In the genomic region with DNA sequence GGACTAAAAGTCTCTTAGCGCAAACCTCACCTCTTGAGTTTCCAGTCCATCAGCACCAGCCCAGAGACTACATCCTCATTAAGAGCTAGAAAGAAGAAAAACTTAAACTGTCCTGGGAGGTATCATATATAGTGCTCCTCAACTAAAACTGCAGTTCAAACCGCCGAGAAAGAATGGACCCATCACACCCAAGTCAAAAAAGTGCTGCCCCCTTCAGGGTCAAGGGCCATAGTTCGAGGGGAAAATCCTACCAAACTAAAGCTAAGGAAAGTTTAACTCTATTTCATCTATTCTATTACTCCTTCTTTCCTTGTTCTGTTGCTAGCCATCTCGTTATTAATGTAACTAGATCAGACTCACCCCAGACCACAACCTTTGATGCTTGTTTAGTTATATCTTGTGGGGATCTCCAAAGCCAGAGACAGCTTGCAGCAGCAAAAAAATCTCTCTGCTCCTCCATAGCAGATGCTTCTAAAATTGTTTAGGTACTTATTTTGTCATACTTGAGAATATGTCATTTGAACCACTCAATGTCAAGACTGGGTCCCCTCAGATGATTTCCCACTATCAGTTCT, we compare ENCODE assay signal across 17 cellular contexts.
A peak's percentile ranks its signal among the peaks of the same experiment; 100 is the strongest.
DNase-seq lines count a peak whose midpoint lies in the region; ATAC-seq, FAIRE-seq and TF ChIP-seq lines count a peak whose summit lies in the region.
"Had no signal": no experiment of that assay in that cellular context is flagged by ENCODE, and none has a peak within 500 bp of the region (broad histone marks: within the 10 kb centered on the region; RNA-seq: fewer than 3 reads in every experiment).

No MANE protein-coding gene starts in this region.

- H3K14ac ChIP-seq in H1 (ENCODE audit: insufficient read length), result no peak overlapping the region

- TF ChIP-seq RAD21 in H1 (IDR thresholded peaks at IDR 0.05 in 1 of 2, conservative IDR thresholded peaks at IDR 0.05 in 1 of 2; ENCODE audit: low read depth in 2 of 2, low read length in 2 of 2), result peak; percentile 23 to 48; a peak in 2 of 4 replicates

- ATAC-seq in GM23338, result no peak
- ATAC-seq in activated T-cell treated with anti-CD3 and anti-CD28 coated beads, Interleukin-2, amount 50 U/mL, for 72 hours (replicated peaks in 1 of 2), result no peak
- ATAC-seq: A549 had no signal

- peaks cover 2% of the 10 kb centered on the region for H3K27me3 Mint-ChIP-seq in GM23338 (ENCODE audit: insufficient read depth, low read depth, poor library complexity)
- H3K27me3 Mint-ChIP-seq in osteocyte (ENCODE audit: unreplicated experiment), result peaks cover 49% of the 10 kb centered on the region
- peaks cover 29% of the 10 kb centered on the region for H3K27me3 Mint-ChIP-seq in activated T-cell treated with anti-CD3 and anti-CD28 coated beads, Interleukin-2, amount 50 U/mL, for 72 hours (ENCODE audit: low read depth)

- no peaks in the 10 kb centered on the region for H3K9me3 ChIP-seq in OCI-LY1 (ENCODE audit: low read length)
- H3K9me3 ChIP-seq in H1 (ENCODE audit: insufficient read depth in 2 of 2, low read depth in 1 of 2, low read length in 1 of 2), result peaks cover 2 to 12% of the 10 kb centered on the region in 2 experiments
- H3K9me3 ChIP-seq: A549 had no signal

- H4K91ac ChIP-seq in H1 (replicated peaks; ENCODE audit: insufficient read length, low read length), result no peak overlapping the region

- H3K4me3 Mint-ChIP-seq in GM23338 (no peak overlapping the region), osteocyte (ENCODE audit: unreplicated experiment) (no peak overlapping the region)
- H3K4me3 Mint-ChIP-seq in activated T-cell treated with anti-CD3 and anti-CD28 coated beads, Interleukin-2, amount 50 U/mL, for 72 hours, result no peak overlapping the region
- H3K4me3 Mint-ChIP-seq: CD4-positive, alpha-beta T cell had no signal

- no peak overlapping the region for H2BK12ac ChIP-seq in H1 (ENCODE audit: low read depth, low read length)

- H3K9me2 ChIP-seq in GM23338 (ENCODE audit: insufficient read depth), result 0 out of 2 replicates have a peak, but pooled peaks cover 10% of the 10 kb centered on the region
- H3K9me2 ChIP-seq in OCI-LY1 (ENCODE audit: low read depth, low read length), result no peaks in the 10 kb centered on the region

- no peak overlapping the region for H2BK120ac ChIP-seq in H1 (replicated peaks; ENCODE audit: low read depth, low read length)

- POLR2A ChIA-PET in H1 (lab: Charles Lee; ENCODE audit: partially characterized antibody), result interaction anchor here (1.2 to 2.3 kb wide), 2 partner anchors 11 to 13 kb away, joined by 3 to 13 read pairs; no protein-coding TSS in a partner anchor

- H3K23ac ChIP-seq in H1 (ENCODE audit: insufficient read length), result no peak overlapping the region

- CTCF ChIA-PET in H1 (lab: Charles Lee; ENCODE audit: partially characterized antibody), result interaction anchor here (0.6 to 2.9 kb wide), 19 partner anchors 10 to 430 kb away, joined by 3 to 21 read pairs (median 4); no protein-coding TSS in a partner anchor

- H3K4me1 Mint-ChIP-seq in GM23338 (no peaks in the 10 kb centered on the region), osteocyte (ENCODE audit: unreplicated experiment) (no peaks in the 10 kb centered on the region)
- H3K4me1 Mint-ChIP-seq in activated T-cell treated with anti-CD3 and anti-CD28 coated beads, Interleukin-2, amount 50 U/mL, for 72 hours (ENCODE audit: low read depth), result no peaks in the 10 kb centered on the region

- no peak overlapping the region for H3K4ac ChIP-seq in H1 (replicated peaks; ENCODE audit: insufficient read length, low read depth, low read length)

- H3K4me1 ChIP-seq in GM23338 (ENCODE audit: insufficient read depth) (0 out of 2 replicates have a peak, but pooled peaks cover 5% of the 10 kb centered on the region), OCI-LY1 (ENCODE audit: insufficient read depth, low read length, severe bottlenecking) (no peaks in the 10 kb centered on the region), H1 (replicated peaks in 1 of 4; ENCODE audit: control insufficient read depth in 3 of 4, insufficient read depth in 4 of 4, low read length in 3 of 4) (peaks cover 0 to 2% (median under 1%) of the 10 kb centered on the region in 4 experiments; a peak in 1 of 7 replicates)
- H3K4me1 ChIP-seq: A549 had no signal

- H3K4me2 ChIP-seq in GM23338 (no peak overlapping the region), OCI-LY1 (ENCODE audit: low read length) (no peak overlapping the region), H1 (ENCODE audit: insufficient read depth in 1 of 2, low read depth in 2 of 2, low read length in 2 of 2) (no peak overlapping the region)
- H3K4me2 ChIP-seq: A549 had no signal

- H3K27ac Mint-ChIP-seq in GM23338 (no peak overlapping the region), osteocyte (ENCODE audit: unreplicated experiment) (no peak overlapping the region)
- no peak overlapping the region for H3K27ac Mint-ChIP-seq in activated T-cell treated with anti-CD3 and anti-CD28 coated beads, Interleukin-2, amount 50 U/mL, for 72 hours
- H3K27ac Mint-ChIP-seq: CD4-positive, alpha-beta T cell had no signal

- 68% methylated on average over 5 of the region's 5 CpGs; no CpG with 5 or more reads in 1 of the 2 experiments for WGBS in H1 (ENCODE audit: extremely low coverage in 1 of 2, insufficient coverage in 1 of 2, insufficient read length in 1 of 2, insufficient replicate concordance in 2 of 2, low coverage in 1 of 2, low lambda C conversion rate in 2 of 2, missing lambda C conversion rate in 1 of 2), 2 experiments

- no peaks in the 10 kb centered on the region for H3K79me1 ChIP-seq in H1 (ENCODE audit: low read depth, low read length)

- no peaks in the 10 kb centered on the region for H3K79me2 ChIP-seq in GM23338 (replicated peaks; ENCODE audit: insufficient read depth)
- H3K79me2 ChIP-seq in OCI-LY1 (ENCODE audit: insufficient read depth, low read length), result no peaks in the 10 kb centered on the region
- no peaks in the 10 kb centered on the region for H3K79me2 ChIP-seq in H1 (ENCODE audit: control insufficient read depth in 1 of 2, insufficient read depth in 2 of 2, low read length in 2 of 2)

- H3F3A ChIP-seq in GM23338 (replicated peaks; ENCODE audit: low read depth) (no peaks in the 10 kb centered on the region), OCI-LY1 (ENCODE audit: insufficient read depth, low read length) (no peaks in the 10 kb centered on the region)

- DNase-seq in GM23338 (ENCODE audit: low spot score) (peak; percentile 47), H1 (ENCODE audit: low read depth in 1 of 2, low spot score in 2 of 2) (no peak), osteocyte (ENCODE audit: extremely low spot score, unreplicated experiment) (peak; percentile 8), COLO668 (lab: John Stamatoyannopoulos, UW; ENCODE audit: unreplicated experiment) (no peak), posterior vena cava (ENCODE audit: low spot score) (no peak)
- DNase-seq in activated T-cell treated with anti-CD3 and anti-CD28 coated beads, Interleukin-2, amount 50 U/mL, for 72 hours, result no peak
- DNase-seq: AML-193; CD4-positive, alpha-beta T cell; DMS79 treated with DMSO at 0.1 percent for 48 hours; GF-D8; GM23248; H7 had no signal

- no peaks in the 10 kb centered on the region for H3K23me2 ChIP-seq in H1 (ENCODE audit: low read depth, low read length)

- H3K36me3 Mint-ChIP-seq in GM23338 (ENCODE audit: low read depth) (peaks cover 60% of the 10 kb centered on the region), osteocyte (ENCODE audit: unreplicated experiment) (no peaks in the 10 kb centered on the region)
- peaks cover 2% of the 10 kb centered on the region in 2 donors for H3K36me3 Mint-ChIP-seq in activated T-cell treated with anti-CD3 and anti-CD28 coated beads, Interleukin-2, amount 50 U/mL, for 72 hours (ENCODE audit: insufficient read depth in 2 of 2)

- no peak for TF ChIP-seq EP300 in H1 (IDR thresholded peaks at IDR 0.05; ENCODE audit: borderline replicate concordance in 1 of 2, low read depth in 2 of 2, low read length in 2 of 2)

- FAIRE-seq in H1 (lab: Jason Lieb, UNC), result no peak
- FAIRE-seq: A549, GM19239 had no signal

- H4K20me1 ChIP-seq in GM23338 (replicated peaks; ENCODE audit: insufficient read depth), result no peaks in the 10 kb centered on the region
- H4K20me1 ChIP-seq in OCI-LY1 (ENCODE audit: insufficient read depth, low read length), result no peaks in the 10 kb centered on the region
- no peaks in the 10 kb centered on the region for H4K20me1 ChIP-seq in H1 (replicated peaks in 1 of 2; ENCODE audit: control insufficient read depth in 1 of 2, insufficient read depth in 2 of 2, low read length in 2 of 2)

- no peak overlapping the region for H3K4me3 ChIP-seq in GM23338
- H3K4me3 ChIP-seq in OCI-LY1 (ENCODE audit: low read depth, low read length, poor library complexity, severe bottlenecking), result no peak overlapping the region
- no peak overlapping the region for H3K4me3 ChIP-seq in H1 (ENCODE audit: extremely low read depth in 1 of 4, insufficient read depth in 2 of 4, low read depth in 3 of 4, low read length in 4 of 4)
- H3K4me3 ChIP-seq: A549, GM23248 had no signal

- H4K5ac ChIP-seq in H1 (ENCODE audit: insufficient read length, low read depth, low read length), result no peak overlapping the region

- H3K18ac ChIP-seq in H1 (ENCODE audit: extremely low read depth, low read length), result no peak overlapping the region

- H3K9me3 Mint-ChIP-seq in GM23338 (peaks cover 58% of the 10 kb centered on the region), osteocyte (ENCODE audit: unreplicated experiment) (no peaks in the 10 kb centered on the region)
- peaks cover 2 to 9% of the 10 kb centered on the region in 2 donors for H3K9me3 Mint-ChIP-seq in activated T-cell treated with anti-CD3 and anti-CD28 coated beads, Interleukin-2, amount 50 U/mL, for 72 hours

- H3K27me3 ChIP-seq in GM23338 (ENCODE audit: insufficient read depth) (no peaks in the 10 kb centered on the region), OCI-LY1 (ENCODE audit: insufficient read depth, low read length) (0 out of 2 replicates have a peak, but pooled peaks cover 6% of the 10 kb centered on the region), H1 (replicated peaks in 1 of 4; ENCODE audit: control insufficient read depth in 3 of 4, extremely low read depth in 1 of 4, insufficient read depth in 3 of 4, low read length in 3 of 4) (no peaks in the 10 kb centered on the region)

- H4K8ac ChIP-seq in H1 (ENCODE audit: extremely low read depth, insufficient read depth, low read length), result no peak overlapping the region

- no peak overlapping the region for H2AK5ac ChIP-seq in H1 (ENCODE audit: low read depth, low read length)

- H3K56ac ChIP-seq in H1 (replicated peaks; ENCODE audit: insufficient read length, low read depth, low read length), result no peak overlapping the region

- H3K27ac ChIP-seq in GM23338 (ENCODE audit: low read depth), result no peak overlapping the region
- H3K27ac ChIP-seq in OCI-LY1 (ENCODE audit: low read depth, low read length, poor library complexity, severe bottlenecking), result no peak overlapping the region
- no peak overlapping the region for H3K27ac ChIP-seq in H1 (ENCODE audit: low read depth, low read length)
- H3K27ac ChIP-seq: 22Rv1, A549, C4-2B, GM23248 had no signal

- H2AFZ ChIP-seq in GM23338, result no peak overlapping the region
- H2AFZ ChIP-seq in OCI-LY1 (ENCODE audit: low read length), result no peak overlapping the region
- no peak overlapping the region for H2AFZ ChIP-seq in H1 (ENCODE audit: low read length)
- H2AFZ ChIP-seq: GM23248 had no signal

- peaks cover 9% of the 10 kb centered on the region for H3K36me3 ChIP-seq in GM23338 (ENCODE audit: insufficient read depth)
- H3K36me3 ChIP-seq in OCI-LY1 (ENCODE audit: insufficient read depth, low read length), result no peaks in the 10 kb centered on the region
- peaks cover 0 to 5% (median 2%) of the 10 kb centered on the region in 4 experiments; a peak in 3 of 8 replicates for H3K36me3 ChIP-seq in H1 (ENCODE audit: control insufficient read depth in 2 of 4, insufficient read depth in 4 of 4, low read length in 3 of 4)

- H2BK5ac ChIP-seq in H1 (ENCODE audit: low read depth, low read length), result no peak overlapping the region

- intact Hi-C loops in posterior vena cava (cut with DNase I), result no loop called here

- TF ChIP-seq CTCF in GM23338 (conservative IDR thresholded peaks at IDR 0.05; ENCODE audit: low read depth in 2 of 2) (peak; percentile 54 to 65), OCI-LY1 (IDR thresholded peaks at IDR 0.05; ENCODE audit: low read length) (peak; percentile 32; the same call in 1 of the 2 replicates), H1 (IDR thresholded peaks at IDR 0.05; ENCODE audit: control extremely low read depth in 1 of 3, insufficient read depth in 1 of 3, low read depth in 1 of 3, low read length in 3 of 3) (peak in 2 of 3 experiments; percentile 15 to 47; a peak in 2 of 4 replicates), osteocyte (IDR thresholded peaks at IDR 0.05) (no peak)

- H2BK15ac ChIP-seq in H1 (ENCODE audit: low read length), result no peak overlapping the region

- no peak overlapping the region for H2BK20ac ChIP-seq in H1 (ENCODE audit: low read length)

- no peak for TF ChIP-seq POLR2A in H1 (IDR thresholded peaks at IDR 0.05; ENCODE audit: control extremely low read depth in 1 of 2, low read depth in 2 of 2, low read length in 2 of 2)

- H3K9ac ChIP-seq in OCI-LY1 (ENCODE audit: low read length), result no peak overlapping the region
- no peak overlapping the region for H3K9ac ChIP-seq in H1 (replicated peaks in 1 of 4; ENCODE audit: extremely low read depth in 1 of 4, low read depth in 3 of 4, low read length in 3 of 4)
- H3K9ac ChIP-seq: GM23248 had no signal

Comparison
In these comparisons a context has a peak if more than half of its experiments do, and no peak if none do; other contexts are left out.
1. DNase-seq: peak in GM23338 (single experiment) and osteocyte (single experiment); none in H1 (0 of 2), COLO668 (single experiment), posterior vena cava (single experiment) and activated T-cell treated with anti-CD3 and anti-CD28 coated beads, Interleukin-2, amount 50 U/mL, for 72 hours (0 of 2).